8 cellular contexts compared by ENCODE assay signal in the genomic region with DNA sequence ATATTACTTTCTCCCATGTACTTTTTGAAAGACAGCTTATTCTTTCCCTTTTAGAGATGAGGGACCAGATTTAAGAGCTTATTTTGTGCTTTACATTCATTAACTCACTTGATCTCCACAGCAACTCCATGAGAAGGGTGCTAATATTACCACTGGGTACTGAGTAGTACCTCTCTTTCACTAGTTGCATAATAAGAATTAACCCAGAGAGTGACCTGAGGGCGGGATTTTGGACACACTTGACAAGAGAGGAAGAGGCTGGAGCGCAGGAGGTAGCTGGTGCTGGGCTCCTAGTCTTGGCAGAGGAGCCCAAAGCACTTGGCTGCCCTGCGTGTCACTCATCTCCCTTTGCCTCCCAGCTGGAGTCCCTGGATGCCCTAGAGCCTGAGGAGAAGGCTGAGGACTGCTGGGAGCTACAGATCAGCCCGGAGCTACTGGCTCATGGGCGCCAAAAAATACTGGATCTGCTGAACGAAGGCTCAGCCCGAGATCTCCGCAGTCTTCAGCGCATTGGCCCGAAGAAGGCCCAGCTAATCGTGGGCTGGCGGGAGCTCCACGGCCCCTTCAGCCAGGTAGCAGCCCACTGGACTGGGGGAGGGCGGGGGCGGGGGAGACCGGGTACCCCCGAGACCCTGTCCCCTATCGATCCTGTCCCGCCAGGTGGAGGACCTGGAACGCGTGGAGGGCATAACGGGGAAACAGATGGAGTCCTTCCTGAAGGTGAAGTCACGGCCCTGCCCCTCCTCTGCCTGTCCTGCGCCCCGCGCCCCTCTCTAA. TPM values are rescaled to one million over a fixed set of nuclear protein-coding genes. Genes with fewer than 3 reads are reported as not detected.
A peak's percentile ranks its signal among the peaks of the same experiment; 100 is the strongest.
DNase-seq lines count a peak whose midpoint lies in the region; ATAC-seq lines count a peak whose summit lies in the region.

No MANE protein-coding gene starts in this region.

- peak overlapping the region; percentile 95 to 100 (median 99) for H3K27ac Mint-ChIP-seq in IgD-negative memory B cell

- peaks cover 21 to 23% (median 23%) of the 10 kb centered on the region in 3 donors for H3K4me1 Mint-ChIP-seq in IgD-negative memory B cell

- DNase-seq in DMS153 (lab: John Stamatoyannopoulos, UW) (peak; percentile 24), SW480 (ENCODE audit: low spot score) (peak; percentile 57), fibroblast of gingiva (ENCODE audit: low read depth) (peak; percentile 34), occipital lobe (lab: John Stamatoyannopoulos, UW) (peak; percentile 65)

- H3K27me3 Mint-ChIP-seq in IgD-negative memory B cell: no peaks in the 10 kb centered on the region

- H3K9me3 Mint-ChIP-seq in IgD-negative memory B cell: no peaks in the 10 kb centered on the region

- peaks cover 5% of the 10 kb centered on the region for H3K36me3 Mint-ChIP-seq in IgD-negative memory B cell

- H3K4me3 Mint-ChIP-seq in IgD-negative memory B cell: peak overlapping the region; percentile 96 to 100 (median 100)

- ATAC-seq in activated CD4-positive, CD25-positive, alpha-beta regulatory T cell treated with anti-CD3 and anti-CD28 coated beads, Interleukin-2, amount 50 U/mL, for 24 hours: no peak
- ATAC-seq in HG02588 (IDR thresholded peaks at IDR 0.05; ENCODE audit: unreplicated experiment) (no peak), esophagus mucosa (no peak)

RNA-seq across cellular contexts. Expression of gene MAZ, which starts 1.7 kb away (rescaled TPM):
- 22.9 TPM for polyA plus RNA-seq in IgD-negative memory B cell
- 271 TPM for total RNA-seq in occipital lobe
- 169 TPM for total RNA-seq in esophagus mucosa

RNA-seq across cellular contexts. Expression of gene PRRT2, which starts 7.3 kb away (rescaled TPM):
- polyA plus RNA-seq in IgD-negative memory B cell: not detected
- 20.6 TPM for total RNA-seq in occipital lobe
- not detected for total RNA-seq in esophagus mucosa

RNA-seq across cellular contexts. Expression of gene PAGR1, which starts 11.3 kb away (rescaled TPM):
- 59.6 TPM for polyA plus RNA-seq in IgD-negative memory B cell
- total RNA-seq in occipital lobe: 10.8 TPM
- total RNA-seq in esophagus mucosa: 13.4 TPM

RNA-seq across cellular contexts. Expression of gene KIF22, which starts 14.1 kb away (rescaled TPM):
- 34.7 TPM for polyA plus RNA-seq in IgD-negative memory B cell
- total RNA-seq in occipital lobe: 35.7 TPM
- total RNA-seq in esophagus mucosa: 28.7 TPM

RNA-seq across cellular contexts. Expression of gene MVP, which starts 15.6 kb away (rescaled TPM):
- polyA plus RNA-seq in IgD-negative memory B cell: 90.3 TPM
- total RNA-seq in occipital lobe (6.1 TPM), esophagus mucosa (67.9 TPM)

Comparison
In these comparisons a context has a peak if more than half of its experiments do, and no peak if none do; other contexts are left out.
1. RNA of gene PRRT2, which starts 7.3 kb away (total RNA-seq): 20.6 TPM in occipital lobe (single experiment); not detected in esophagus mucosa (single experiment); every median in the first group is over 10 times any median in the second.
2. Peak in every context shown above with its lines, with median percentiles within 50 percentile points of each other: DNase-seq.